Comparison of ENCODE assay signal across 10 cellular contexts in the genomic region with DNA sequence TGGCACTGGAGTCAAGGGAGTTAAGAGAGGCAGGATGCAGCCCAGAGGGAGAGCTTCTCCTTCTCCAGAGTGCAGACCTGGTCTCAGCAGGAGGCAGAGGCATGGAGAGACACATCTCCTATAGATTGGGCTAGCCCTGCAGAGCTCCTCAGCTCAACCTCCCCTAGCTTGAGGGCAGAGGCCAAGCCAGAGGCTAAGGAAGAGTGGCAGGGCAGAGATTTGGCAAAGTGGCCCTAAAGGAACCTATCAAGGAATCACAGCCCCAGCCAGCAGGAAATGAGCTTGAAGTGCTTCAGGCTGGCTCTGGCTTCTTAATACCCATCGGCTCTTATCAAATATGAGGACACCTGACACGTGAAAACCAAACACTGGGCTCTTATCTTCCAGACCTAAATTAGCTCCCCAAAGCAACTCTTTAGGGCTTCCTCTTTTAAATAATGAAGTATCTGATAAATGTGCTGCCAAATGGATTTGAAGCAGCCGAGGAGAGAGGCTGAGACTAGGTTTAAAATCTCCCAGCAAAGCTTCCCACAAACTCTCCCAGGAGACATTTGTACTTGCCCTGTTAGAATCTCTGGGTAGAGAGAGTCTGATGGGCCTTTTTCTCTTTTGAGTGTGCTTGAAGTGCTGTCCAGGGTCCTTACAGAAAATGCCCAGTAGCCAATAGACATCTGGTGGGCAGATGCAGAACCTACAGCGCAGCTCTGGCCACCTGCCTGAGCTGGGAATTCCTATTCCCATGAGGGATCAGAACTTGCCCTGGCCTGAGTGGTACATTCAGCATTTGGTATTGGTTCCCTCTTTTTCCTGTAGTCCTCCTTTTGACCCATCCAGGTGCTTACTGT.
DNase-seq lines count a peak whose midpoint lies in the region; ATAC-seq, FAIRE-seq and TF ChIP-seq lines count a peak whose summit lies in the region.
"Had no signal": no experiment of that assay in that cellular context is flagged by ENCODE, and none has a peak within 500 bp of the region (broad histone marks: within the 10 kb centered on the region; RNA-seq: fewer than 3 reads in every experiment).

No MANE protein-coding gene starts in this region.

- 16 to 24% methylated on average over 2 to 3 of the region's 4 CpGs for WGBS in gastroesophageal sphincter (ENCODE audit: low coverage in 1 of 2), 2 donors

- ATAC-seq in gastrocnemius medialis (no peak), gastroesophageal sphincter (no peak)
- ATAC-seq: T-cell had no signal

- H3K27ac ChIP-seq in right atrium auricular region (no peak overlapping the region), gastrocnemius medialis (no peak overlapping the region), gastroesophageal sphincter (no peak overlapping the region)
- H3K27ac ChIP-seq: parathyroid adenoma had no signal

- H3K4me3 ChIP-seq in right atrium auricular region (no peak overlapping the region), gastrocnemius medialis (no peak overlapping the region), gastroesophageal sphincter (no peak overlapping the region)

- H3K27me3 ChIP-seq in right atrium auricular region (no peaks in the 10 kb centered on the region), gastrocnemius medialis (no peaks in the 10 kb centered on the region), gastroesophageal sphincter (peaks cover 19% of the 10 kb centered on the region)

- H3K36me3 ChIP-seq in right atrium auricular region (no peaks in the 10 kb centered on the region), gastrocnemius medialis (no peaks in the 10 kb centered on the region), gastroesophageal sphincter (no peaks in the 10 kb centered on the region)

- TF ChIP-seq POLR2A in gastrocnemius medialis (IDR thresholded peaks at IDR 0.05) (no peak), gastroesophageal sphincter (IDR thresholded peaks at IDR 0.05) (no peak)

- no peak for TF ChIP-seq EP300 in gastroesophageal sphincter (IDR thresholded peaks at IDR 0.05)

- intact Hi-C loops in gastrocnemius medialis (cut with DNase I; ENCODE audit: low total_unique reads): no loop called here

- DNase-seq in AG08396 (ENCODE audit: low spot score) (peak; percentile 8), HT-29 (ENCODE audit: low spot score) (peak; percentile 36), SK-MEL-5 (ENCODE audit: low read depth, low spot score) (peak; percentile 29), right atrium auricular region (ENCODE audit: low spot score) (no peak), GM19239 (ENCODE audit: insufficient read length, low spot score) (no peak), gastrocnemius medialis (no peak), GM19240 (ENCODE audit: insufficient read length, low spot score) (no peak)
- DNase-seq: T-cell had no signal

- TF ChIP-seq CTCF in right atrium auricular region (IDR thresholded peaks at IDR 0.05): peak; percentile 28 to 55
- no peak for TF ChIP-seq CTCF in gastrocnemius medialis (IDR thresholded peaks at IDR 0.05 in 4 of 5, conservative IDR thresholded peaks at IDR 0.05 in 1 of 5)
- peak in 1 of 4 experiments; percentile 16 for TF ChIP-seq CTCF in gastroesophageal sphincter (IDR thresholded peaks at IDR 0.05)

- no peak for FAIRE-seq in GM19239 (lab: Jason Lieb, UNC)

- H3K4me1 ChIP-seq in right atrium auricular region: peaks cover 0 to 6% of the 10 kb centered on the region in 2 donors
- no peaks in the 10 kb centered on the region for H3K4me1 ChIP-seq in gastrocnemius medialis
- H3K4me1 ChIP-seq in gastroesophageal sphincter: no peaks in the 10 kb centered on the region
- H3K4me1 ChIP-seq: parathyroid adenoma had no signal

- in situ Hi-C loops in SK-MEL-5 (cut with HindIII; ENCODE audit: low pct_unique_long_range_greater_than_20kb, low sequenced_read_pairs): no loop called here
- in situ Hi-C loops in gastrocnemius medialis (cut with MboI; ENCODE audit: low sequenced_read_pairs in 4 of 4): no loop called here

- H3K9me3 ChIP-seq in right atrium auricular region (no peaks in the 10 kb centered on the region), gastrocnemius medialis (no peaks in the 10 kb centered on the region), gastroesophageal sphincter (no peaks in the 10 kb centered on the region)

Comparison
In these comparisons a context has a peak if more than half of its experiments do, and no peak if none do; other contexts are left out.
1. DNase-seq: peak in AG08396 (single experiment), HT-29 (single experiment) and SK-MEL-5 (single experiment); none in right atrium auricular region (single experiment), GM19239 (single experiment), gastrocnemius medialis (0 of 2) and GM19240 (single experiment).
2. CTCF ChIP-seq: peak in right atrium auricular region (2 of 2); none in gastrocnemius medialis (0 of 5).